Comparison of ENCODE assay signal across 8 cellular contexts in genomic region chr2:230416061-230416721, GRCh38. TPM values are rescaled to one million over a fixed set of nuclear protein-coding genes. Genes with fewer than 3 reads are reported as not detected.
DNase-seq lines count a peak whose midpoint lies in the region; ATAC-seq, FAIRE-seq and TF ChIP-seq lines count a peak whose summit lies in the region.

TSS of gene SP100 (plus strand) at chr2:230416201. CDS start at chr2:230416297, 96 bp downstream.

- H3K27ac Mint-ChIP-seq in activated CD8-positive, alpha-beta T cell treated with anti-CD3 and anti-CD28 coated beads for 36 hours, result peak within 1 kb of the TSS; percentile 96
- peak within 1 kb of the TSS; percentile 93 to 100 (median 98) for H3K27ac Mint-ChIP-seq in naive B cell
- H3K27ac Mint-ChIP-seq in stimulated activated naive CD8-positive, alpha-beta T cell treated with anti-CD3 and anti-CD28 coated beads, Interleukin-15, amount 100 ng/mL, for 72 hours, result peak within 1 kb of the TSS; percentile 99

- H3K27ac ChIP-seq in H1 (ENCODE audit: low read depth, low read length) (no peak within 1 kb of the TSS), WERI-Rb-1 (no peak within 1 kb of the TSS)

- peaks cover 1 to 17% (median 14%) of the 10 kb centered on the region in 4 experiments for H3K27me3 ChIP-seq in H1 (replicated peaks in 1 of 4; ENCODE audit: control insufficient read depth in 3 of 4, extremely low read depth in 1 of 4, insufficient read depth in 3 of 4, low read length in 3 of 4)
- H3K27me3 ChIP-seq in WERI-Rb-1 (ENCODE audit: insufficient read depth, low read depth, severe bottlenecking), result peaks cover 84% of the 10 kb centered on the region

- H4K5ac ChIP-seq in H1 (ENCODE audit: insufficient read length, low read depth, low read length), result no peak within 1 kb of the TSS

- no peak within 1 kb of the TSS for H2BK20ac ChIP-seq in H1 (ENCODE audit: low read length)

- ATAC-seq in activated CD8-positive, alpha-beta T cell treated with anti-CD3 and anti-CD28 coated beads for 36 hours, result peak; percentile 85
- ATAC-seq in naive B cell (ENCODE audit: low read depth in 2 of 2), result peak; percentile 84 to 86
- peak; percentile 91 for ATAC-seq in stimulated activated naive CD8-positive, alpha-beta T cell treated with anti-CD3 and anti-CD28 coated beads, Interleukin-15, amount 100 ng/mL, for 72 hours

- CTCF ChIA-PET in GM10248 (lab: Yijun Ruan, JAX), result interaction anchor here (1.0 to 2.1 kb wide), 2 partner anchors 12 to 195 kb away, joined by 3 to 5 read pairs; no protein-coding TSS in a partner anchor
- CTCF ChIA-PET in activated CD8-positive, alpha-beta T cell treated with anti-CD3 and anti-CD28 coated beads for 36 hours (lab: Charles Lee), result no interaction called here
- CTCF ChIA-PET in H1 (lab: Charles Lee; ENCODE audit: partially characterized antibody), result no interaction called here

- TF ChIP-seq EP300 in H1 (IDR thresholded peaks at IDR 0.05; ENCODE audit: borderline replicate concordance in 1 of 2, low read depth in 2 of 2, low read length in 2 of 2), result no peak

- no peak within 1 kb of the TSS for H3K4me2 ChIP-seq in H1 (ENCODE audit: insufficient read depth in 1 of 2, low read depth in 2 of 2, low read length in 2 of 2)

- H2BK5ac ChIP-seq in H1 (ENCODE audit: low read depth, low read length), result no peak within 1 kb of the TSS

- H3K4me1 Mint-ChIP-seq in activated CD8-positive, alpha-beta T cell treated with anti-CD3 and anti-CD28 coated beads for 36 hours (ENCODE audit: low read depth), result peaks cover 59% of the 10 kb centered on the region
- H3K4me1 Mint-ChIP-seq in naive B cell, result peaks cover 63 to 83% (median 73%) of the 10 kb centered on the region in 3 donors
- peaks cover 76% of the 10 kb centered on the region for H3K4me1 Mint-ChIP-seq in stimulated activated naive CD8-positive, alpha-beta T cell treated with anti-CD3 and anti-CD28 coated beads, Interleukin-15, amount 100 ng/mL, for 72 hours

- no peaks in the 10 kb centered on the region for H3K79me1 ChIP-seq in H1 (ENCODE audit: low read depth, low read length)

- FAIRE-seq in H1 (lab: Jason Lieb, UNC), result no peak

- H3K4me3 Mint-ChIP-seq in activated CD8-positive, alpha-beta T cell treated with anti-CD3 and anti-CD28 coated beads for 36 hours, result peak within 1 kb of the TSS; percentile 87
- H3K4me3 Mint-ChIP-seq in naive B cell, result peak within 1 kb of the TSS; percentile 89 to 99 (median 95)
- peak within 1 kb of the TSS; percentile 93 to 95 for H3K4me3 Mint-ChIP-seq in stimulated activated naive CD8-positive, alpha-beta T cell treated with anti-CD3 and anti-CD28 coated beads, Interleukin-15, amount 100 ng/mL, for 72 hours

- H3K23ac ChIP-seq in H1 (ENCODE audit: insufficient read length), result no peak within 1 kb of the TSS

- H2BK120ac ChIP-seq in H1 (replicated peaks; ENCODE audit: low read depth, low read length), result no peak within 1 kb of the TSS

- TF ChIP-seq POLR2A in H1 (IDR thresholded peaks at IDR 0.05; ENCODE audit: control extremely low read depth in 1 of 2, low read depth in 2 of 2, low read length in 2 of 2), result no peak

- no peak for TF ChIP-seq RAD21 in H1 (IDR thresholded peaks at IDR 0.05 in 1 of 2, conservative IDR thresholded peaks at IDR 0.05 in 1 of 2; ENCODE audit: low read depth in 2 of 2, low read length in 2 of 2)

- H3K4ac ChIP-seq in H1 (replicated peaks; ENCODE audit: insufficient read length, low read depth, low read length), result no peak within 1 kb of the TSS

- H3K4me1 ChIP-seq in H1 (replicated peaks in 1 of 4; ENCODE audit: control insufficient read depth in 3 of 4, insufficient read depth in 4 of 4, low read length in 3 of 4), result peaks cover 0 to 9% (median under 1%) of the 10 kb centered on the region in 4 experiments; a peak in 1 of 7 replicates

- no peak for TF ChIP-seq CTCF in GM10248 (IDR thresholded peaks at IDR 0.05; ENCODE audit: control extremely low read depth, extremely low read depth, low read depth, missing control alignments)
- no peak for TF ChIP-seq CTCF in HFF-Myc (IDR thresholded peaks at IDR 0.05; ENCODE audit: low read depth, low read length, missing control alignments)
- TF ChIP-seq CTCF in activated CD8-positive, alpha-beta T cell treated with anti-CD3 and anti-CD28 coated beads for 36 hours (IDR thresholded peaks at IDR 0.05), result no peak
- TF ChIP-seq CTCF in H1 (IDR thresholded peaks at IDR 0.05; ENCODE audit: control extremely low read depth in 1 of 3, insufficient read depth in 1 of 3, low read depth in 1 of 3, low read length in 3 of 3), result no peak
- no peak for TF ChIP-seq CTCF in WERI-Rb-1 (IDR thresholded peaks at IDR 0.05; ENCODE audit: low read depth, low read length)

- 0 out of 2 replicates have a peak within 1 kb of the TSS, but pooled peaks have one; percentile 2 for H2AFZ ChIP-seq in H1 (ENCODE audit: low read length)

- no peak within 1 kb of the TSS for H2AK5ac ChIP-seq in H1 (ENCODE audit: low read depth, low read length)

- H3K79me2 ChIP-seq in H1 (ENCODE audit: control insufficient read depth in 1 of 2, insufficient read depth in 2 of 2, low read length in 2 of 2), result no peaks in the 10 kb centered on the region

- H2BK15ac ChIP-seq in H1 (ENCODE audit: low read length), result no peak within 1 kb of the TSS

- intact Hi-C loops in activated CD8-positive, alpha-beta T cell treated with anti-CD3 and anti-CD28 coated beads for 36 hours (cut with micrococcal nuclease), result loop anchor here (10.0 kb wide), 1 partner anchor 91 kb away; the partner anchor contains the start of gene SP140L

- H3K27me3 Mint-ChIP-seq in activated CD8-positive, alpha-beta T cell treated with anti-CD3 and anti-CD28 coated beads for 36 hours, result no peaks in the 10 kb centered on the region
- H3K27me3 Mint-ChIP-seq in naive B cell, result no peaks in the 10 kb centered on the region
- no peaks in the 10 kb centered on the region for H3K27me3 Mint-ChIP-seq in stimulated activated naive CD8-positive, alpha-beta T cell treated with anti-CD3 and anti-CD28 coated beads, Interleukin-15, amount 100 ng/mL, for 72 hours

- no peaks in the 10 kb centered on the region for H3K9me3 Mint-ChIP-seq in activated CD8-positive, alpha-beta T cell treated with anti-CD3 and anti-CD28 coated beads for 36 hours
- no peaks in the 10 kb centered on the region for H3K9me3 Mint-ChIP-seq in naive B cell
- no peaks in the 10 kb centered on the region for H3K9me3 Mint-ChIP-seq in stimulated activated naive CD8-positive, alpha-beta T cell treated with anti-CD3 and anti-CD28 coated beads, Interleukin-15, amount 100 ng/mL, for 72 hours

- no peak within 1 kb of the TSS for H4K91ac ChIP-seq in H1 (replicated peaks; ENCODE audit: insufficient read length, low read length)

- no peak within 1 kb of the TSS for H3K14ac ChIP-seq in H1 (ENCODE audit: insufficient read length)

- DNase-seq in GM10248 (ENCODE audit: extremely low spot score) (peak; percentile 79), HFF-Myc (ENCODE audit: extremely low read depth, low read depth) (no peak), NCI-H2029 treated with DMSO at 0.1 percent for 48 hours (lab: John Stamatoyannopoulos, UW) (peak; percentile 44), H1 (ENCODE audit: low read depth in 1 of 2, low spot score in 2 of 2) (no peak), naive B cell (peak; percentile 88), WERI-Rb-1 (no peak)
- DNase-seq in activated CD8-positive, alpha-beta T cell treated with anti-CD3 and anti-CD28 coated beads for 36 hours, result peak; percentile 89
- peak; percentile 83 to 87 for DNase-seq in stimulated activated naive CD8-positive, alpha-beta T cell treated with anti-CD3 and anti-CD28 coated beads, Interleukin-15, amount 100 ng/mL, for 72 hours

- H2BK12ac ChIP-seq in H1 (ENCODE audit: low read depth, low read length), result no peak within 1 kb of the TSS

- H3K36me3 Mint-ChIP-seq in activated CD8-positive, alpha-beta T cell treated with anti-CD3 and anti-CD28 coated beads for 36 hours (ENCODE audit: low read depth), result peaks cover 27% of the 10 kb centered on the region
- H3K36me3 Mint-ChIP-seq in naive B cell, result peaks cover 19 to 29% of the 10 kb centered on the region in 2 donors

- no peaks in the 10 kb centered on the region for H4K20me1 ChIP-seq in H1 (replicated peaks in 1 of 2; ENCODE audit: control insufficient read depth in 1 of 2, insufficient read depth in 2 of 2, low read length in 2 of 2)

- H3K4me3 ChIP-seq in HFF-Myc (replicated peaks; ENCODE audit: low read depth, low read length) (peak within 1 kb of the TSS; percentile 59), H1 (ENCODE audit: extremely low read depth in 1 of 4, insufficient read depth in 2 of 4, low read depth in 3 of 4, low read length in 4 of 4) (no peak within 1 kb of the TSS), WERI-Rb-1 (ENCODE audit: low read depth, low read length) (no peak within 1 kb of the TSS)

- H3K9me3 ChIP-seq in H1 (ENCODE audit: insufficient read depth in 2 of 2, low read depth in 1 of 2, low read length in 1 of 2) (no peaks in the 10 kb centered on the region), WERI-Rb-1 (ENCODE audit: severe bottlenecking) (no peaks in the 10 kb centered on the region)

- H3K36me3 ChIP-seq in H1 (ENCODE audit: control insufficient read depth in 2 of 4, insufficient read depth in 4 of 4, low read length in 3 of 4), result no peaks in the 10 kb centered on the region
- H3K36me3 ChIP-seq in WERI-Rb-1, result no peaks in the 10 kb centered on the region

- POLR2A ChIA-PET in GM10248 (lab: Yijun Ruan, JAX), result interaction anchor here (0.6 kb wide), 1 partner anchor 10 kb away, joined by 3 read pairs; no protein-coding TSS in a partner anchor
- POLR2A ChIA-PET in activated CD8-positive, alpha-beta T cell treated with anti-CD3 and anti-CD28 coated beads for 36 hours (lab: Charles Lee), result interaction anchor here (0.8 to 3.2 kb wide), 6 partner anchors 14 to 294 kb away, joined by 3 to 13 read pairs (median 6); partner anchors contain the start of gene SP140L
- POLR2A ChIA-PET in H1 (lab: Charles Lee; ENCODE audit: partially characterized antibody), result no interaction called here

- H3K9ac ChIP-seq in H1 (replicated peaks in 1 of 4; ENCODE audit: extremely low read depth in 1 of 4, low read depth in 3 of 4, low read length in 3 of 4), result no peak within 1 kb of the TSS

- peaks cover 7% of the 10 kb centered on the region; the same call in 1 of the 2 replicates for H3K23me2 ChIP-seq in H1 (ENCODE audit: low read depth, low read length)

- H4K8ac ChIP-seq in H1 (ENCODE audit: extremely low read depth, insufficient read depth, low read length), result no peak within 1 kb of the TSS

- no peak within 1 kb of the TSS for H3K18ac ChIP-seq in H1 (ENCODE audit: extremely low read depth, low read length)

- 86% methylated on average over 12 of the region's 12 CpGs; no CpG with 5 or more reads in 1 of the 2 experiments for WGBS in H1 (ENCODE audit: extremely low coverage in 1 of 2, insufficient coverage in 1 of 2, insufficient read length in 1 of 2, insufficient replicate concordance in 2 of 2, low coverage in 1 of 2, low lambda C conversion rate in 2 of 2, missing lambda C conversion rate in 1 of 2), 2 experiments

- H3K56ac ChIP-seq in H1 (replicated peaks; ENCODE audit: insufficient read length, low read depth, low read length), result no peak within 1 kb of the TSS

RNA-seq across cellular contexts. Expression of gene SP100, which starts in this region (rescaled TPM):
- 100 to 1,000 TPM; 108 TPM for total RNA-seq in activated CD8-positive, alpha-beta T cell treated with anti-CD3 and anti-CD28 coated beads for 36 hours
- 0.33 and 1.1 TPM in 2 replicates for total RNA-seq in H1 (2021; fragmentation: NEBNext Ultra II Directional; extraction: Animal tissue kit (Norgen Biotek cat#: 25700))
- polyA plus RNA-seq in H1 (2011; rRNA removed) (0.06 and 0.16 TPM in 2 replicates), naive B cell (ENCODE audit: low read depth in 6 of 6) (100 to 1,000 TPM; 188 to 428 (median 231) TPM)
- 0.45 TPM for polyA plus RNA-seq in H1 (2011; cell fraction: cytosol; rRNA removed)
- 0.31 TPM for polyA plus RNA-seq in H1 (2011; cell fraction: nucleus; rRNA removed)
- 0.47 to 0.77 TPM (median 0.61 TPM) in 4 replicates for polyA plus RNA-seq in H1 (2012, experiment 1 of 2)
- not detected for polyA plus RNA-seq in H1 (2012, experiment 2 of 2)
- 0.65 TPM for polyA plus RNA-seq in H1 (2013, experiment 1 of 2)
- polyA plus RNA-seq in H1 (2013, experiment 2 of 2), result 0.42 TPM
- polyA minus RNA-seq in H1 (2011; rRNA and poly(A)+ RNA removed), result 0.38 TPM in 1 of 2 replicates, not detected in the other
- not detected for polyA minus RNA-seq in H1 (2011; cell fraction: cytosol; rRNA and poly(A)+ RNA removed)
- 2.4 TPM for polyA minus RNA-seq in H1 (2011; cell fraction: nucleus; rRNA and poly(A)+ RNA removed)

Comparison
In these comparisons a context has a peak if more than half of its experiments do, and no peak if none do; other contexts are left out.
1. RNA of gene SP100 (total RNA-seq): 108 TPM in activated CD8-positive, alpha-beta T cell treated with anti-CD3 and anti-CD28 coated beads for 36 hours; 0.33 to 1.1 TPM in H1; every median in the first group is over 10 times any median in the second.
2. RNA of gene SP100 (polyA plus RNA-seq): 188 to 428 TPM in naive B cell; 0.06 to 0.77 TPM in H1; every median in the first group is over 100 times any median in the second.
3. DNase-seq: peak in GM10248 (single experiment), NCI-H2029 treated with DMSO at 0.1 percent for 48 hours (single experiment), activated CD8-positive, alpha-beta T cell treated with anti-CD3 and anti-CD28 coated beads for 36 hours (single experiment), naive B cell (single experiment) and stimulated activated naive CD8-positive, alpha-beta T cell treated with anti-CD3 and anti-CD28 coated beads, Interleukin-15, amount 100 ng/mL, for 72 hours (2 of 2); none in HFF-Myc (single experiment), H1 (0 of 2) and WERI-Rb-1 (single experiment).
4. Peak in every context shown above with its lines, with median percentiles within 50 percentile points of each other: ATAC-seq, H3K27ac Mint-ChIP-seq and H3K4me3 Mint-ChIP-seq.